Comparison of ENCODE assay signal across 1 cellular context in genomic region chr6:133410628-133411027, GRCh38.
TF ChIP-seq lines count a peak whose summit lies in the region.

No MANE protein-coding gene starts in this region.

TF ChIP-seq in HepG2, 621 proteins besides CTCF, POLR2A, EP300 and RAD21:
- TF ChIP-seq ZNF790 (CRISPR knock-in tag; IDR thresholded peaks at IDR 0.05; ENCODE audit: borderline replicate concordance): no peak
- TF ChIP-seq TBX3 (IDR thresholded peaks at IDR 0.05; ENCODE audit: borderline replicate concordance): no peak
- TF ChIP-seq NCOR1 (IDR thresholded peaks at IDR 0.05; ENCODE audit: borderline replicate concordance, low read length): no peak
- no peak for TF ChIP-seq REXO4 (CRISPR knock-in tag; IDR thresholded peaks at IDR 0.05; ENCODE audit: borderline replicate concordance)
